In the genomic region with DNA sequence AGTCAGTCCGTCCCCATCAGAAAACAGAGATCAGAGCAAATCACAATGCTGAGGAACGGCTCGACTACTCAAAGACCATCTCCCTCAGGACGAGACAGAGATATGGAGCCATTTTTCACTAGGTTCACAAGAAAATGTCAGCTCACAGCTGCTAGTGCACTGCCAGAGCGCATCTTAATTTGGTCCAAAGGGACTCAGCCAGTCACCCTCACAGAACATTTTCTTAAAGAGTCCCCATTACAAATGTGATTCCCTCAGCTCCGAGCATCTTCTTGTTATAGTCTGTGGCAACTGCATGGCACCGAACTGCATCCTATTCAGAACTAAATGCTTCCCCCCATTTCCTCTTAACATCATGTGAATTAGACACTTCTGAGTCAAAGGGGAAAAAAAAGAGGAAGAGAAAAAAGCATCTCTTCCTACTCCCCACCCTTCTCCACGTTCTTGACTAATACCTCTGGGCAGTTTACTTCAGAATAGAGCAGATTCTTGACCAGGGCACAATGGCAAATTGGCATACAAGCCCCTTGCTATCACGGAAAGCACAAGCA, we compare ENCODE assay signal across 7 cellular contexts.
DNase-seq lines count a peak whose midpoint lies in the region; ATAC-seq, FAIRE-seq and TF ChIP-seq lines count a peak whose summit lies in the region.

No MANE protein-coding gene starts in this region.

- TF ChIP-seq CTCF in keratinocyte (optimal IDR thresholded peaks at IDR 0.05 in 1 of 3, IDR thresholded peaks at IDR 0.05 in 1 of 3, conservative IDR thresholded peaks at IDR 0.05 in 1 of 3; ENCODE audit: extremely low read depth in 1 of 3, insufficient read depth in 2 of 3, low read length in 3 of 3) = no peak

- H3K4me2 ChIP-seq in keratinocyte (ENCODE audit: control insufficient read depth, extremely low read depth, insufficient read depth, low read depth, low read length) = peak overlapping the region; percentile 42

- no peaks in the 10 kb centered on the region for H3K9me3 ChIP-seq in keratinocyte (ENCODE audit: control insufficient read depth, low read depth, low read length)

- H2AFZ ChIP-seq in keratinocyte (ENCODE audit: control insufficient read depth, low read length) = no peak overlapping the region

- no peaks in the 10 kb centered on the region for H3K79me2 ChIP-seq in keratinocyte (ENCODE audit: control insufficient read depth, insufficient read depth, low read length)

- H4K20me1 ChIP-seq in keratinocyte (ENCODE audit: control insufficient read depth, extremely low read depth, insufficient read depth, low read length) = no peaks in the 10 kb centered on the region

- FAIRE-seq in keratinocyte (lab: Jason Lieb, UNC) = no peak

- no peaks in the 10 kb centered on the region for H3K9me1 ChIP-seq in keratinocyte (ENCODE audit: control insufficient read depth, extremely low read depth, insufficient read depth, low read length)

- no peak overlapping the region for H3K4me3 ChIP-seq in keratinocyte (ENCODE audit: control insufficient read depth in 2 of 3, extremely low read depth in 1 of 3, insufficient read depth in 2 of 3, low read depth in 1 of 3, low read length in 3 of 3)

- H3K27ac ChIP-seq in keratinocyte (ENCODE audit: control insufficient read depth, insufficient read depth, low read length) = no peak overlapping the region

- peak; percentile 90 for ATAC-seq in GM19351 (IDR thresholded peaks at IDR 0.05; ENCODE audit: unreplicated experiment)
- ATAC-seq in HG03060 (IDR thresholded peaks at IDR 0.05; ENCODE audit: low read depth, unreplicated experiment) = peak; percentile 90

- dilution Hi-C loops in keratinocyte (cut with MboI; ENCODE audit: extremely low pct_ligation_motif_present, low sequenced_read_pairs) = no loop called here

- peaks cover 19% of the 10 kb centered on the region for H3K27me3 ChIP-seq in keratinocyte (ENCODE audit: control insufficient read depth, extremely low read depth, insufficient read depth, low read length)

- H3K9ac ChIP-seq in keratinocyte (ENCODE audit: control insufficient read depth, extremely low read depth, insufficient read depth, low read length) = no peak overlapping the region

- no peaks in the 10 kb centered on the region for H3K4me1 ChIP-seq in keratinocyte (ENCODE audit: control insufficient read depth, extremely low read depth, insufficient read depth, low read length)

- in situ Hi-C loops in SK-MEL-5 (cut with HindIII; ENCODE audit: low pct_unique_long_range_greater_than_20kb, low sequenced_read_pairs) = no loop called here

- DNase-seq in SK-MEL-5 (ENCODE audit: low read depth, low spot score) (peak; percentile 17), keratinocyte (ENCODE audit: low read depth, low spot score) (no peak), T-helper 2 cell (no peak), DMS153 treated with DMSO at 0.1 percent for 48 hours (lab: John Stamatoyannopoulos, UW; ENCODE audit: unreplicated experiment) (no peak), cerebellum (ENCODE audit: low spot score) (no peak)

- no peaks in the 10 kb centered on the region for H3K36me3 ChIP-seq in keratinocyte (ENCODE audit: control insufficient read depth in 2 of 2, extremely low read depth in 1 of 2, insufficient read depth in 2 of 2, low read length in 2 of 2)
